8 cellular contexts compared by ENCODE assay signal in the genomic region with DNA sequence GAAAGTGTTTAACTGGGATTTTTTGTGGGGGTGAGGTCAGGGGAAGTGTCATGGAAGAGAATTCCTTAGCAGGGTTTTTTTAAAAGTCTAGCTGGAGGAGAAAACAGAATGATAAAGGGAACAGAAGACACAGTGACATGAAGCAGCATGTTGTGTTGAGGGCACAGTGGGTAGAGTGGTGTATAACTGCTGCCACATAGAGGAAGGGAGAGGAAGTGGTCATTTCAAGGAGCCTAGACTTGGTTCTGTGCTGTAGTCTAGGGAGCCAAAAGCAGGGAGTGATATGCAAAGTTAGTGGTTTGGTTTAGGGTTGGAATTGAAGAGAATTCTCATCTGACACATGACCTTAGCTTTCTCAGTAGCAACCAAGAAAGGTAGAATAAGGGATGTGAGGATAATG. TPM values are rescaled to one million over a fixed set of nuclear protein-coding genes. Genes with fewer than 3 reads are reported as not detected.
DNase-seq lines count a peak whose midpoint lies in the region; ATAC-seq, FAIRE-seq and TF ChIP-seq lines count a peak whose summit lies in the region.

No MANE protein-coding gene starts in this region.

- no peak overlapping the region for H3K27ac Mint-ChIP-seq in memory B cell

- peaks cover 2% of the 10 kb centered on the region for H3K36me3 Mint-ChIP-seq in memory B cell

- H3K9me3 ChIP-seq in ascending aorta: no peaks in the 10 kb centered on the region

- no peaks in the 10 kb centered on the region for H3K27me3 Mint-ChIP-seq in memory B cell

- DNase-seq in Ammon's horn (ENCODE audit: low spot score): peak; percentile 58
- DNase-seq in GM18507 (ENCODE audit: extremely low spot score, insufficient read length, low read depth): no peak
- DNase-seq in NCI-H1694 (lab: John Stamatoyannopoulos, UW): peak; percentile 21
- DNase-seq in astrocyte of the spinal cord (ENCODE audit: low read depth, low spot score): no peak
- DNase-seq in memory B cell (ENCODE audit: low spot score in 2 of 2): no peak
- DNase-seq in NCI-H2227 treated with DMSO at 0.1 percent for 48 hours (lab: John Stamatoyannopoulos, UW): no peak
- DNase-seq in ascending aorta (ENCODE audit: low spot score in 2 of 2): no peak

- in situ Hi-C loops in astrocyte of the spinal cord (cut with HindIII; ENCODE audit: low sequenced_read_pairs): no loop called here

- H3K9me3 Mint-ChIP-seq in memory B cell: no peaks in the 10 kb centered on the region

- H3K4me3 ChIP-seq in astrocyte of the spinal cord (ENCODE audit: low read depth, low read length) (no peak overlapping the region), ascending aorta (no peak overlapping the region)

- FAIRE-seq in GM18507 (lab: Jason Lieb, UNC): peak; percentile 89

- H3K27ac ChIP-seq in ascending aorta: no peak overlapping the region

- intact Hi-C loops in ascending aorta (cut with DNase I): no loop called here

- peak; percentile 98 for ATAC-seq in HG02798 (IDR thresholded peaks at IDR 0.05; ENCODE audit: poor library complexity, unreplicated experiment)
- peak; percentile 98 for ATAC-seq in memory B cell (ENCODE audit: low read depth)

- H3K4me1 Mint-ChIP-seq in memory B cell: no peaks in the 10 kb centered on the region

- TF ChIP-seq CTCF in astrocyte of the spinal cord (IDR thresholded peaks at IDR 0.05; ENCODE audit: low read depth, low read length) (peak; percentile 50), ascending aorta (IDR thresholded peaks at IDR 0.05) (peak in 1 of 3 experiments; percentile 16)

- no peaks in the 10 kb centered on the region for H3K27me3 ChIP-seq in ascending aorta

- no peaks in the 10 kb centered on the region for H3K36me3 ChIP-seq in ascending aorta

- no peaks in the 10 kb centered on the region for H3K4me1 ChIP-seq in ascending aorta

- H3K4me3 Mint-ChIP-seq in memory B cell: no peak overlapping the region

RNA-seq across cellular contexts. Expression of gene EEIG2, which starts 10.2 kb away (rescaled TPM):
- total RNA-seq in ascending aorta: 9.6 TPM

Comparison
In these comparisons a context has a peak if more than half of its experiments do, and no peak if none do; other contexts are left out.
1. DNase-seq: peak in Ammon's horn (single experiment) and NCI-H1694 (single experiment); none in GM18507 (single experiment), astrocyte of the spinal cord (single experiment), memory B cell (0 of 2), NCI-H2227 treated with DMSO at 0.1 percent for 48 hours (single experiment) and ascending aorta (0 of 2).